Comparison of ENCODE assay signal across 20 cellular contexts in genomic region chr17:81099888-81100287, GRCh38.
"Had no signal": no experiment of that assay in that cellular context is flagged by ENCODE, and none has a peak within 500 bp of the region (broad histone marks: within the 10 kb centered on the region; RNA-seq: fewer than 3 reads in every experiment).

No MANE protein-coding gene starts in this region.

- H3K27me3 Mint-ChIP-seq: naive thymus-derived CD8-positive, alpha-beta T cell had no signal

- ATAC-seq: heart left ventricle; left colon; left ventricle myocardium superior; naive thymus-derived CD8-positive, alpha-beta T cell; upper lobe of right lung had no signal

- H3K36me3 Mint-ChIP-seq: naive thymus-derived CD8-positive, alpha-beta T cell had no signal

- H3K4me3 Mint-ChIP-seq: naive thymus-derived CD8-positive, alpha-beta T cell had no signal

- H3K9me3 ChIP-seq: heart left ventricle, ovary, right atrium auricular region, sigmoid colon, suprapubic skin, tibial artery, upper lobe of right lung had no signal

- DNase-seq: effector CD4-positive, alpha-beta T cell; foreskin melanocyte; heart left ventricle; hippocampal formation; left colon; left ventricle myocardium superior; mesendoderm; naive thymus-derived CD8-positive, alpha-beta T cell; nucleus accumbens; ovary; sigmoid colon; stimulated activated CD4-positive, alpha-beta T cell treated with anti-CD3 and anti-CD28 coated beads, Interleukin-2, amount 100 ng/mL, for 24 hours; stimulated activated CD4-positive, alpha-beta T cell treated with anti-CD3 and anti-CD28 coated beads, Interleukin-4, amount 100 ng/mL, for 4 hours; stimulated activated naive CD4-positive, alpha-beta T cell; tibial artery; upper lobe of right lung had no signal

- H3K27me3 ChIP-seq: heart left ventricle, ovary, right atrium auricular region, sigmoid colon, suprapubic skin, upper lobe of right lung had no signal

- H3K36me3 ChIP-seq: ovary had no signal

- H3K4me3 ChIP-seq: coronary artery, heart left ventricle, ovary, right atrium auricular region, sigmoid colon, skin epidermis, suprapubic skin, tibial artery, upper lobe of right lung had no signal

- H3K27ac ChIP-seq: coronary artery, heart left ventricle, ovary, right atrium auricular region, sigmoid colon, skin epidermis, suprapubic skin, tibial artery, upper lobe of right lung had no signal

- H3K9me3 Mint-ChIP-seq: naive thymus-derived CD8-positive, alpha-beta T cell had no signal
